In the genomic region with DNA sequence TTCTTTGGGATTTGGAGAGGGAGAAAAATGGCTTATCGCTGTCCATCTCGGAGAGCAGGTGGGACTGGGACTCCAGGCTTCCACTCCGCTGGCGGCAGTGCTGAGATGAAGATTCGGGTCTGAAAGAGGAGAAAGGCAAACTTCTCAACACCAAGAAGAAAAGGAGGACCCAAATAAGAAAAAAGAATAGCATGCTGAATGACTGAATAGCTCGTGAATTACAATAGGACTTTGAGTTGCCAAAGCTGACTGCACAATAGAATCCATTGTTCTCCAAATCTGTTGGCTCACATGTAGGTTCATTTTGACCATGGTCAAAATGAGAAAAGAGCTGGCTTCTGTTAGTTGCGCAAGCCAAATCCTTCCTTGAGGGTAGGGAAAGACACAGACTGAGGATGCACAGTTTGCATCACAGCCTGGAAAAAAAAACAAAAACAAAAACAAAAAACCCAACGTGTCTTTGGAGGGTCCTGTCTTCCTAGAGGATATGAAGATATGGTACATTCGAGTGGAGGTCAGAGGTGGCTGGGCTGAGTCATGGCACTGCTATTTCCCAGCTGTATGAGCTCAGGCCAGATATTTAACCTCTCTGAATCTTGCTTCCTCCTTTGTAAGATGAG, we compare ENCODE assay signal across 1 cellular context.
TF ChIP-seq lines count a peak whose summit lies in the region.

No MANE protein-coding gene starts in this region.

TF ChIP-seq in endothelial cell of umbilical vein, 7 proteins besides CTCF, POLR2A, EP300 and RAD21:
- TF ChIP-seq, protein P1, sequence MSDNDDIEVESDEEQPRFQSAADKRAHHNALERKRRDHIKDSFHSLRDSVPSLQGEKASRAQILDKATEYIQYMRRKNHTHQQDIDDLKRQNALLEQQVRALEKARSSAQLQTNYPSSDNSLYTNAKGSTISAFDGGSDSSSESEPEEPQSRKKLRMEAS (IDR thresholded peaks at IDR 0.05; ENCODE audit: insufficient read depth, insufficient read length): no peak
- peak; percentile 76 for TF ChIP-seq GATA2 (IDR thresholded peaks at IDR 0.05; ENCODE audit: insufficient read depth, insufficient read length, low read depth, low read length)
- TF ChIP-seq EZH2 (IDR thresholded peaks at IDR 0.05; ENCODE audit: borderline replicate concordance, low read depth, low read length, severe bottlenecking): no peak
- TF ChIP-seq JUN (IDR thresholded peaks at IDR 0.05; ENCODE audit: borderline replicate concordance, insufficient read depth, insufficient read length, low read depth): peak; percentile 95
- TF ChIP-seq FOS (IDR thresholded peaks at IDR 0.05; ENCODE audit: borderline replicate concordance, insufficient read depth, low read length): peak; percentile 96
- TF ChIP-seq MYC (IDR thresholded peaks at IDR 0.05; ENCODE audit: low read depth, low read length): no peak
- peak; percentile 79 for TF ChIP-seq POLR2AphosphoS5 (IDR thresholded peaks at IDR 0.05; ENCODE audit: insufficient read depth, low read depth, low read length)
